Comparison of ENCODE assay signal across 18 cellular contexts in genomic region chr18:58360324-58360723, GRCh38.
DNase-seq lines count a peak whose midpoint lies in the region; ATAC-seq, FAIRE-seq and TF ChIP-seq lines count a peak whose summit lies in the region.
"Had no signal": no experiment of that assay in that cellular context is flagged by ENCODE, and none has a peak within 500 bp of the region (broad histone marks: within the 10 kb centered on the region; RNA-seq: fewer than 3 reads in every experiment).

No MANE protein-coding gene starts in this region.

- H3K4me3 ChIP-seq in BLaER1 treated with 17β-estradiol and CSF1 and Interleukin-3, amounts not matched to agents 10 nM and 100 nM: no peak overlapping the region
- H3K4me3 ChIP-seq in astrocyte (ENCODE audit: insufficient read depth, low read depth, low read length) (no peak overlapping the region), smooth muscle cell (no peak overlapping the region)
- H3K4me3 ChIP-seq: BLaER1, GM23338, K562 had no signal

- H3K27me3 Mint-ChIP-seq in HFFc6 (ENCODE audit: insufficient read depth) (no peaks in the 10 kb centered on the region), astrocyte (ENCODE audit: low read depth, unreplicated experiment) (no peaks in the 10 kb centered on the region)

- TF ChIP-seq CTCF in HFFc6 (IDR thresholded peaks at IDR 0.05) (no peak), astrocyte (IDR thresholded peaks at IDR 0.05; ENCODE audit: insufficient read depth, low read depth, low read length) (no peak), smooth muscle cell (IDR thresholded peaks at IDR 0.05; ENCODE audit: borderline replicate concordance, insufficient read depth, poor library complexity, severe bottlenecking) (no peak)

- no peak overlapping the region for H2AFZ ChIP-seq in astrocyte (ENCODE audit: low read depth, low read length)
- H2AFZ ChIP-seq in smooth muscle cell (ENCODE audit: low read depth): no peak overlapping the region
- H2AFZ ChIP-seq: GM23338 had no signal

- H3K4me1 Mint-ChIP-seq in HFFc6 (ENCODE audit: low read depth) (peaks cover 66% of the 10 kb centered on the region), astrocyte (ENCODE audit: low read depth, unreplicated experiment) (peaks cover 70% of the 10 kb centered on the region)

- H3K9me3 Mint-ChIP-seq in HFFc6 (no peaks in the 10 kb centered on the region), astrocyte (ENCODE audit: unreplicated experiment) (no peaks in the 10 kb centered on the region)
- H3K9me3 Mint-ChIP-seq: CD4-positive, alpha-beta T cell; GM23338 had no signal

- no peaks in the 10 kb centered on the region for H3K27me3 ChIP-seq in BLaER1 treated with 17β-estradiol and CSF1 and Interleukin-3, amounts not matched to agents 10 nM and 100 nM
- H3K27me3 ChIP-seq in astrocyte (ENCODE audit: insufficient read depth, low read length) (no peaks in the 10 kb centered on the region), smooth muscle cell (ENCODE audit: low read depth) (no peaks in the 10 kb centered on the region)
- H3K27me3 ChIP-seq: BLaER1 had no signal

- H3K4me1 ChIP-seq in BLaER1 treated with 17β-estradiol and CSF1 and Interleukin-3, amounts not matched to agents 10 nM and 100 nM: peaks cover 36 to 49% (median 40%) of the 10 kb centered on the region in 10 experiments
- H3K4me1 ChIP-seq in astrocyte (ENCODE audit: insufficient read depth, low read length) (peaks cover 63% of the 10 kb centered on the region), smooth muscle cell (ENCODE audit: low read depth) (peaks cover 34% of the 10 kb centered on the region)

- no peaks in the 10 kb centered on the region for H4K20me1 ChIP-seq in BLaER1 treated with 17β-estradiol and CSF1 and Interleukin-3, amounts not matched to agents 10 nM and 100 nM
- H4K20me1 ChIP-seq in astrocyte (ENCODE audit: insufficient read depth, low read length): no peaks in the 10 kb centered on the region
- no peaks in the 10 kb centered on the region for H4K20me1 ChIP-seq in smooth muscle cell (ENCODE audit: low read depth)
- H4K20me1 ChIP-seq: BLaER1 had no signal

- H3K79me2 ChIP-seq in astrocyte (ENCODE audit: insufficient read depth, low read length): no peaks in the 10 kb centered on the region
- H3K79me2 ChIP-seq in smooth muscle cell (ENCODE audit: low read depth): no peaks in the 10 kb centered on the region

- H3F3A ChIP-seq in smooth muscle cell (ENCODE audit: low read depth): peaks cover 34% of the 10 kb centered on the region

- H3K4me3 Mint-ChIP-seq in HFFc6 (no peak overlapping the region), astrocyte (ENCODE audit: unreplicated experiment) (peak overlapping the region; percentile 71)
- H3K4me3 Mint-ChIP-seq: CD4-positive, alpha-beta T cell; GM23338 had no signal

- peak overlapping the region in 9 of 11 experiments; percentile 76 to 92 (median 81); a peak in 12 of 22 replicates for H3K4me2 ChIP-seq in BLaER1 treated with 17β-estradiol and CSF1 and Interleukin-3, amounts not matched to agents 10 nM and 100 nM
- H3K4me2 ChIP-seq in astrocyte (ENCODE audit: low read length): no peak overlapping the region
- peak overlapping the region; percentile 73 for H3K4me2 ChIP-seq in smooth muscle cell
- H3K4me2 ChIP-seq: GM23338 had no signal

- peaks cover under 1% of the 10 kb centered on the region; the same call in 1 of the 2 replicates for H3K36me3 Mint-ChIP-seq in HFFc6 (ENCODE audit: low read depth)
- H3K36me3 Mint-ChIP-seq in astrocyte (ENCODE audit: low read depth, unreplicated experiment): peaks cover 4% of the 10 kb centered on the region

- H3K27ac Mint-ChIP-seq in HFFc6 (peak overlapping the region; percentile 99), astrocyte (ENCODE audit: unreplicated experiment) (peak overlapping the region; percentile 94)
- H3K27ac Mint-ChIP-seq: CD4-positive, alpha-beta T cell had no signal

- ATAC-seq in HG02571 (IDR thresholded peaks at IDR 0.05; ENCODE audit: unreplicated experiment): no peak
- ATAC-seq: GM23338, K562 had no signal

- DNase-seq in HFFc6: no peak
- DNase-seq in astrocyte (ENCODE audit: low read depth): no peak
- no peak for DNase-seq in smooth muscle cell (lab: John Stamatoyannopoulos, UW; ENCODE audit: unreplicated experiment)
- no peak for DNase-seq in NCI-H128 (lab: John Stamatoyannopoulos, UW; ENCODE audit: unreplicated experiment)
- DNase-seq in NCI-H2107 (lab: John Stamatoyannopoulos, UW): no peak
- DNase-seq: Calu3; CD4-positive, alpha-beta T cell; DMS79; EL; H7 had no signal

- no peaks in the 10 kb centered on the region for H3K9me3 ChIP-seq in BLaER1 treated with 17β-estradiol and CSF1 and Interleukin-3, amounts not matched to agents 10 nM and 100 nM (replicated peaks in 1 of 11)
- no peaks in the 10 kb centered on the region for H3K9me3 ChIP-seq in astrocyte (ENCODE audit: insufficient read depth, low read depth, low read length)
- H3K9me3 ChIP-seq in smooth muscle cell (replicated peaks; ENCODE audit: low read depth): no peaks in the 10 kb centered on the region
- H3K9me3 ChIP-seq: BLaER1 had no signal

- peaks cover 1 to 30% (median 15%) of the 10 kb centered on the region in 11 experiments; a peak in 14 of 22 replicates for H3K36me3 ChIP-seq in BLaER1 treated with 17β-estradiol and CSF1 and Interleukin-3, amounts not matched to agents 10 nM and 100 nM
- H3K36me3 ChIP-seq in astrocyte (ENCODE audit: insufficient read depth, low read length) (peaks cover 12% of the 10 kb centered on the region), smooth muscle cell (ENCODE audit: low read depth) (no peaks in the 10 kb centered on the region)

- H3K27ac ChIP-seq in BLaER1 treated with 17β-estradiol and CSF1 and Interleukin-3, amounts not matched to agents 10 nM and 100 nM: peak overlapping the region in 7 of 11 experiments; percentile 81 to 95 (median 85); a peak in 5 of 22 replicates
- H3K27ac ChIP-seq in astrocyte (ENCODE audit: low read depth, low read length) (peak overlapping the region; percentile 78), smooth muscle cell (ENCODE audit: low read depth) (peak overlapping the region; percentile 97)
- H3K27ac ChIP-seq: BLaER1 had no signal

- no peak overlapping the region for H3K9ac ChIP-seq in BLaER1 treated with 17β-estradiol and CSF1 and Interleukin-3, amounts not matched to agents 10 nM and 100 nM
- H3K9ac ChIP-seq in astrocyte (ENCODE audit: low read length) (peak overlapping the region; percentile 48), smooth muscle cell (ENCODE audit: low read depth) (peak overlapping the region; percentile 75)
- H3K9ac ChIP-seq: BLaER1 had no signal

- FAIRE-seq in astrocyte (lab: Jason Lieb, UNC): no peak
- FAIRE-seq: A204.1, G401.6, GM12891, K562 had no signal

- 35% methylated on average over 2 of the region's 2 CpGs for WGBS in smooth muscle cell (ENCODE audit: low lambda C conversion rate)

Comparison
In these comparisons a context has a peak if more than half of its experiments do, and no peak if none do; other contexts are left out.
1. H3K9ac ChIP-seq: peak in astrocyte (single experiment) and smooth muscle cell (single experiment); none in BLaER1 treated with 17β-estradiol and CSF1 and Interleukin-3, amounts not matched to agents 10 nM and 100 nM (0 of 11).
2. Peak in every context shown above with its lines, with median percentiles within 50 percentile points of each other: H3K27ac ChIP-seq.